In the genomic region with DNA sequence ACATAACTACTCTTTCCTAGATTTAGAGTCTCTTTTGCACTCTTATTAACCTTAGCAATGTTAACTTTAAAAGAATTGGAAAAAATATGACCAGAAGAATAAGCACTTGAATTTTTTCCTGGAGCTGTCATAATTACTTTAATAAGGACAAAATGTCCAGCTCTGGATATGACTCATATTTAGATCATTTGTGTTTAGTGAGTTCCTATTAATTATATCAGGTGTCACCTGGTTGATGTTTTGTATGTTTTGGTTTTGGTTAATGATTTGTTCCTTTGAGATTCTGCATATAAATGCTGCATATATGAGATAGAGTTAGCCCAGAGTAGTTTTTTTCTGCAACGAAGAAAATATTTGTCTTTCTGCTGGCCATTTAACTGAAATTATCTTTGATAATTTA, we compare ENCODE assay signal across 23 cellular contexts. TPM values are rescaled to one million over a fixed set of nuclear protein-coding genes. Genes with fewer than 3 reads are reported as not detected.
"Had no signal": no experiment of that assay in that cellular context is flagged by ENCODE, and none has a peak within 500 bp of the region (broad histone marks: within the 10 kb centered on the region; RNA-seq: fewer than 3 reads in every experiment).

No MANE protein-coding gene starts in this region.

- H3K4me3 Mint-ChIP-seq: activated CD8-positive, alpha-beta memory T cell treated with anti-CD3 and anti-CD28 coated beads, Interleukin-2, amount 10 ng/mL, durations not matched to agents 7 days and 5 days; activated naive CD8-positive, alpha-beta T cell treated with anti-CD3 and anti-CD28 coated beads, Interleukin-2, amount 10 ng/mL, durations not matched to agents 7 days and 5 days; brain; central memory CD8-positive, alpha-beta T cell; naive thymus-derived CD8-positive, alpha-beta T cell had no signal

- H3K36me3 Mint-ChIP-seq: brain; naive thymus-derived CD8-positive, alpha-beta T cell had no signal

- H3K36me3 ChIP-seq: gastrocnemius medialis, heart left ventricle, left ventricle myocardium inferior, prostate gland, thoracic aorta, WERI-Rb-1 had no signal

- H3K27me3 ChIP-seq: gastrocnemius medialis, heart left ventricle had no signal

- H3K27ac ChIP-seq: coronary artery, gastrocnemius medialis, heart left ventricle, left ventricle myocardium inferior, prostate gland, thoracic aorta, WERI-Rb-1 had no signal

- H3K27ac Mint-ChIP-seq: activated CD8-positive, alpha-beta memory T cell treated with anti-CD3 and anti-CD28 coated beads, Interleukin-2, amount 10 ng/mL, durations not matched to agents 7 days and 5 days; activated naive CD8-positive, alpha-beta T cell treated with anti-CD3 and anti-CD28 coated beads, Interleukin-2, amount 10 ng/mL, durations not matched to agents 7 days and 5 days; activated T-helper 2 cell treated with anti-CD3 and anti-CD28 coated beads, Interferon-gamma antibody, Interleukin-2, Interleukin-4, amounts not matched to agents 10 μg/mL and 5 μg/mL and 100 μg/mL, durations not matched to agents 14 hours and 24 hours and 36 hours; brain; naive thymus-derived CD8-positive, alpha-beta T cell had no signal

- H3K4me1 ChIP-seq: gastrocnemius medialis, left ventricle myocardium inferior, prostate gland had no signal

- H3K9me3 Mint-ChIP-seq: activated T-helper 2 cell treated with anti-CD3 and anti-CD28 coated beads, Interferon-gamma antibody, Interleukin-2, Interleukin-4, amounts not matched to agents 10 μg/mL and 5 μg/mL and 100 μg/mL, durations not matched to agents 14 hours and 24 hours and 36 hours; brain; central memory CD8-positive, alpha-beta T cell; naive thymus-derived CD8-positive, alpha-beta T cell had no signal

- H3K9me3 ChIP-seq: gastrocnemius medialis, heart left ventricle, left ventricle myocardium inferior, prostate gland, thoracic aorta had no signal

- ATAC-seq: activated CD8-positive, alpha-beta memory T cell treated with anti-CD3 and anti-CD28 coated beads, Interleukin-2, amount 10 ng/mL, durations not matched to agents 7 days and 5 days; gastrocnemius medialis; heart left ventricle; naive thymus-derived CD8-positive, alpha-beta T cell; right cardiac atrium had no signal

- H3K27me3 Mint-ChIP-seq: activated CD8-positive, alpha-beta memory T cell treated with anti-CD3 and anti-CD28 coated beads, Interleukin-2, amount 10 ng/mL, durations not matched to agents 7 days and 5 days; activated naive CD8-positive, alpha-beta T cell treated with anti-CD3 and anti-CD28 coated beads, Interleukin-2, amount 10 ng/mL, durations not matched to agents 7 days and 5 days; central memory CD8-positive, alpha-beta T cell; naive thymus-derived CD8-positive, alpha-beta T cell had no signal

- H3K4me1 Mint-ChIP-seq: brain had no signal

- H3K4me3 ChIP-seq: coronary artery, gastrocnemius medialis, heart left ventricle, left ventricle myocardium inferior, prostate gland, skin epidermis, thoracic aorta had no signal

- DNase-seq: activated CD4-positive, alpha-beta T cell treated with anti-CD3 and anti-CD28 coated beads, Interleukin-2, amount 50 U/mL, for 4 hours; activated CD8-positive, alpha-beta memory T cell treated with anti-CD3 and anti-CD28 coated beads, Interleukin-2, amount 10 ng/mL, durations not matched to agents 7 days and 5 days; activated naive CD4-positive, alpha-beta T cell treated with Interleukin-2 at 50 U/mL for 16 hours; activated naive CD8-positive, alpha-beta T cell treated with anti-CD3 and anti-CD28 coated beads, Interleukin-2, amount 10 ng/mL, durations not matched to agents 7 days and 5 days; gastrocnemius medialis; heart left ventricle; kidney glomerular epithelial cell; left ventricle myocardium inferior; mesenchymal stem cell; naive thymus-derived CD8-positive, alpha-beta T cell; right cardiac atrium; stimulated activated CD4-positive, alpha-beta T cell treated with anti-CD3 and anti-CD28 coated beads, Interleukin-15, amount 100 ng/mL, for 24 hours; stimulated activated CD4-positive, alpha-beta T cell treated with anti-CD3 and anti-CD28 coated beads, Interleukin-2, amount 100 ng/mL, for 48 hours; SW 1271; WERI-Rb-1 had no signal

RNA-seq across cellular contexts. Expression of a gene that starts 5.1 kb away (rescaled TPM):
- total RNA-seq: gastrocnemius medialis, left ventricle myocardium inferior, osteocyte, prostate gland had no signal
- polyA plus RNA-seq: heart left ventricle had no signal

RNA-seq across cellular contexts. Expression of a gene that starts 32.9 kb away (rescaled TPM):
- total RNA-seq: osteocyte had no signal
